Comparison of ENCODE assay signal across 8 cellular contexts in the genomic region with DNA sequence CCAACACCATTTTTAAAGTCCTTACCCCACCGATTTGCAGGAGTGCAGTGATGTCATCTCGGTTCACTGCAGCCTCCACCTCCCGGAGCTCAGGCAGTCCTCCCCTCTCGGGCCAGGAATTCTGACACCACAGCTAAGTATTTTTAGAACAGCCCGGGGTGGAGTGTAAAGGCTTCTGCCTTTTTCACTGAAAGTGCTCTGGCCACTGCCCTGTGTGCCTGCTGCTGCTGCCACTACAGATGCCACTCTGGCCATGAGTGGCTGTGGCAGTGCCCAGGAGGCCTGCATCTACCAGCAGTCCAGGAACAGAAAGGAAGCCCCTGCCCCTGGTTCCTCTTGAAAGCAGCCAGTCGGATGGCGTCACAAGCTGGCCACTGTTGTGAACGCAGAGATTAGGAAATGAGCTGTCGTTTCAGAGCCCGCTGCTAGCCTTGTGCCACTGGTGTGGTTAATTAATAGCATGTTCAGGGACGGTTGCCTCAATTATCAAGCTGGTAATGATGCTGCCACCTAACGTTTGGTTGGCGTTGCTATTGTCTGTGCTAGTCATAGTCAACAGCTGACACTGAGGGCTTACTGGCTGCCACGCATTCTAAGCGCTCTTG. TPM values are rescaled to one million over a fixed set of nuclear protein-coding genes. Genes with fewer than 3 reads are reported as not detected.
A peak's percentile ranks its signal among the peaks of the same experiment; 100 is the strongest.
DNase-seq lines count a peak whose midpoint lies in the region; TF ChIP-seq lines count a peak whose summit lies in the region.

No MANE protein-coding gene starts in this region.

- peak; percentile 60 for TF ChIP-seq CTCF in A673 (conservative IDR thresholded peaks at IDR 0.05; ENCODE audit: low read depth, low read length)
- peak; percentile 42 for TF ChIP-seq CTCF in GM12874 (IDR thresholded peaks at IDR 0.05; ENCODE audit: insufficient read depth, low read depth, low read length)

- H3K4me2 ChIP-seq in skeletal muscle satellite cell (ENCODE audit: low read length) = peak overlapping the region; percentile 65

- peaks cover 4% of the 10 kb centered on the region for H3K9me3 ChIP-seq in A673 (ENCODE audit: low read depth, low read length, poor library complexity, severe bottlenecking)
- peaks cover 2% of the 10 kb centered on the region for H3K9me3 ChIP-seq in skeletal muscle satellite cell (replicated peaks; ENCODE audit: low read length)

- H3K9ac ChIP-seq in skeletal muscle satellite cell (ENCODE audit: low read depth, low read length) = peak overlapping the region; percentile 46

- H3K27me3 ChIP-seq in A673 (replicated peaks; ENCODE audit: insufficient read depth, low read depth, low read length, poor library complexity) (no peaks in the 10 kb centered on the region), skeletal muscle satellite cell (ENCODE audit: control insufficient read depth, insufficient read depth, low read length) (no peaks in the 10 kb centered on the region)

- POLR2A ChIA-PET in A673 (lab: Charles Lee; ENCODE audit: low non-redundant PET) = no interaction called here

- peak overlapping the region; percentile 61 for H3K27ac ChIP-seq in A673 (ENCODE audit: low read depth, low read length, poor library complexity, severe bottlenecking)
- H3K27ac ChIP-seq in angular gyrus (ENCODE audit: low read depth, low read length) = peak overlapping the region; percentile 8

- BruUV-seq in A673 (replicated peaks; lab: Mats Ljungman, UMichigan) = no TSS peak

- intact Hi-C loops in A673 (cut with micrococcal nuclease; ENCODE audit: unreplicated experiment) = no loop called here

- peak; percentile 75 for DNase-seq in A673 (ENCODE audit: low spot score)
- DNase-seq in NCI-H1694 (lab: John Stamatoyannopoulos, UW) = peak; percentile 84
- peak; percentile 61 to 90 for DNase-seq in hippocampal formation (lab: John Stamatoyannopoulos, UW)
- DNase-seq in iPS-NIHi7 (ENCODE audit: extremely low spot score) = no peak
- DNase-seq in cortex of kidney (lab: John Stamatoyannopoulos, UW) = no peak

- H3K4me3 ChIP-seq in A673 (ENCODE audit: low read depth, low read length, poor library complexity, severe bottlenecking) (no peak overlapping the region), skeletal muscle satellite cell (ENCODE audit: low read length) (no peak overlapping the region)

- H3K4me1 ChIP-seq in A673 (ENCODE audit: insufficient read depth, low read length, poor library complexity, severe bottlenecking) (peaks cover 3% of the 10 kb centered on the region), skeletal muscle satellite cell (ENCODE audit: control insufficient read depth, insufficient read depth, low read length) (peaks cover 13% of the 10 kb centered on the region)

- CTCF ChIA-PET in A673 (lab: Charles Lee) = interaction anchor here (0.5 to 1.4 kb wide), 5 partner anchors 10 to 197 kb away, joined by 3 to 7 read pairs (median 4); partner anchors contain the start of gene TBC1D14

- H3K36me3 ChIP-seq in A673 (ENCODE audit: insufficient read depth, low read length, poor library complexity, severe bottlenecking) (peaks cover 24% of the 10 kb centered on the region), skeletal muscle satellite cell (ENCODE audit: insufficient read depth, low read length) (peaks cover 20% of the 10 kb centered on the region)

RNA-seq across cellular contexts. Expression of gene TBC1D14, which starts 23.6 kb away (rescaled TPM):
- total RNA-seq in A673 (2021) = 44.3 and 46.0 TPM in 2 replicates
- total RNA-seq in skeletal muscle satellite cell (2012; rRNA removed) = 24.3 and 25.8 TPM in 2 replicates

Comparison
In these comparisons a context has a peak if more than half of its experiments do, and no peak if none do; other contexts are left out.
1. DNase-seq: peak in A673 (single experiment), NCI-H1694 (single experiment) and hippocampal formation (2 of 2); none in iPS-NIHi7 (single experiment) and cortex of kidney (single experiment).